31 cellular contexts compared by ENCODE assay signal in genomic region chr1:214216031-214216430, GRCh38.
"Had no signal": no experiment of that assay in that cellular context is flagged by ENCODE, and none has a peak within 500 bp of the region (broad histone marks: within the 10 kb centered on the region; RNA-seq: fewer than 3 reads in every experiment).

No MANE protein-coding gene starts in this region.

- H3K27me3 ChIP-seq: Peyer's patch, SJCRH30 had no signal

- H3K36me3 ChIP-seq: Peyer's patch, SJCRH30 had no signal

- H3K27ac ChIP-seq: Peyer's patch, RWPE1, SJCRH30 had no signal

- H3K27ac Mint-ChIP-seq: activated CD4-positive, alpha-beta memory T cell treated with anti-CD3 and anti-CD28 coated beads for 36 hours; activated CD4-positive, alpha-beta T cell treated with anti-CD3 and anti-CD28 coated beads, Interleukin-2, amount 10 ng/mL, durations not matched to agents 24 days and 14 days; activated naive CD4-positive, alpha-beta T cell treated with anti-CD3 and anti-CD28 coated beads for 36 hours; activated naive CD8-positive, alpha-beta T cell; activated T-helper 17 cell treated with anti-CD3 and anti-CD28 coated beads, Interleukin-2, amount 50 U/mL, for 72 hours; T-helper 1 cell treated with Interleukin-12 subunit alpha and Interleukin-12 subunit beta and Interleukin-4 antibody, amounts not matched to agents 30 μg/mL and 1 μg/mL, for 36 hours; WTC11 had no signal

- H3K9me3 ChIP-seq: Peyer's patch, SJCRH30, SK-N-SH had no signal

- H3K36me3 Mint-ChIP-seq: activated CD4-positive, alpha-beta memory T cell treated with anti-CD3 and anti-CD28 coated beads for 36 hours; activated naive CD8-positive, alpha-beta T cell; brain; WTC11 had no signal

- ATAC-seq: activated T-helper 17 cell treated with anti-CD3 and anti-CD28 coated beads, Interleukin-2, amount 50 U/mL, for 72 hours; WTC11 had no signal

- H3K4me3 ChIP-seq: K562, Peyer's patch, SJCRH30 had no signal

- H3K9me3 Mint-ChIP-seq: activated CD4-positive, alpha-beta memory T cell treated with anti-CD3 and anti-CD28 coated beads for 36 hours; activated CD4-positive, alpha-beta T cell treated with anti-CD3 and anti-CD28 coated beads, Interleukin-2, amount 10 ng/mL, durations not matched to agents 24 days and 14 days; activated naive CD4-positive, alpha-beta T cell treated with anti-CD3 and anti-CD28 coated beads for 36 hours; activated T-helper 17 cell treated with anti-CD3 and anti-CD28 coated beads, Interleukin-2, amount 50 U/mL, for 72 hours; brain; central memory CD8-positive, alpha-beta T cell; T-helper 1 cell treated with Interleukin-12 subunit alpha and Interleukin-12 subunit beta and Interleukin-4 antibody, amounts not matched to agents 30 μg/mL and 1 μg/mL, for 36 hours; WTC11 had no signal

- H3K4me1 ChIP-seq: Peyer's patch, SJCRH30 had no signal

- H3K4me3 Mint-ChIP-seq: activated CD4-positive, alpha-beta memory T cell treated with anti-CD3 and anti-CD28 coated beads for 36 hours; activated CD4-positive, alpha-beta T cell treated with anti-CD3 and anti-CD28 coated beads, Interleukin-2, amount 10 ng/mL, durations not matched to agents 24 days and 14 days; activated naive CD4-positive, alpha-beta T cell treated with anti-CD3 and anti-CD28 coated beads for 36 hours; activated naive CD8-positive, alpha-beta T cell; activated T-helper 17 cell treated with anti-CD3 and anti-CD28 coated beads, Interleukin-2, amount 50 U/mL, for 72 hours; central memory CD8-positive, alpha-beta T cell; T-helper 1 cell treated with Interleukin-12 subunit alpha and Interleukin-12 subunit beta and Interleukin-4 antibody, amounts not matched to agents 30 μg/mL and 1 μg/mL, for 36 hours; WTC11 had no signal

- H3K4me1 Mint-ChIP-seq: activated T-helper 17 cell treated with anti-CD3 and anti-CD28 coated beads, Interleukin-2, amount 50 U/mL, for 72 hours had no signal

- DNase-seq: activated CD4-positive, alpha-beta memory T cell treated with anti-CD3 and anti-CD28 coated beads for 36 hours; activated CD4-positive, alpha-beta T cell treated with anti-CD3 and anti-CD28 coated beads, Interleukin-2, amount 10 ng/mL, durations not matched to agents 24 days and 14 days; activated CD4-positive, CD25-positive, alpha-beta regulatory T cell treated with anti-CD3 and anti-CD28 coated beads, Interleukin-2, amount 50 U/mL, for 72 hours; activated CD8-positive, alpha-beta memory T cell treated with anti-CD3 and anti-CD28 coated beads for 24 hours; activated gamma-delta T cell; activated naive CD4-positive, alpha-beta T cell treated with anti-CD3 and anti-CD28 coated beads for 36 hours; activated T-cell treated with anti-CD3 and anti-CD28 coated beads for 4 hours; activated T-cell treated with anti-CD3 and anti-CD28 coated beads, Interleukin-2, amount 50 U/mL, for 48 hours; amygdala; Karpas-422; MM.1S; NCI-H1105; NCI-H1436; NCI-H187 treated with DMSO at 0.1 percent for 48 hours; NCI-H2081 treated with DMSO at 0.1 percent for 48 hours; NCI-H524; NCI-H748 treated with DMSO at 0.1 percent for 48 hours; Peyer's patch; Right ventricle myocardium superior; SJCRH30; SK-N-SH; SW 1271; T-helper 9 cell had no signal
